Comparison of ENCODE assay signal across 19 cellular contexts in genomic region chr12:95784886-95785285, GRCh38. TPM values are rescaled to one million over a fixed set of nuclear protein-coding genes. Genes with fewer than 3 reads are reported as not detected.
DNase-seq lines count a peak whose midpoint lies in the region; ATAC-seq, FAIRE-seq and TF ChIP-seq lines count a peak whose summit lies in the region.
"Had no signal": no experiment of that assay in that cellular context is flagged by ENCODE, and none has a peak within 500 bp of the region (broad histone marks: within the 10 kb centered on the region; RNA-seq: fewer than 3 reads in every experiment).

No MANE protein-coding gene starts in this region.

- H3K23ac ChIP-seq in IMR-90 (ENCODE audit: low read depth, low read length) = no peak overlapping the region

- peak overlapping the region; percentile 23 for H3K4me2 ChIP-seq in IMR-90 (ENCODE audit: low read depth, low read length)

- H4K5ac ChIP-seq in IMR-90 (ENCODE audit: low read depth, low read length) = no peak overlapping the region

- TF ChIP-seq CTCF in IMR-90 (conservative IDR thresholded peaks at IDR 0.05; ENCODE audit: low read depth, low read length) = no peak
- no peak for TF ChIP-seq CTCF in chondrocyte (IDR thresholded peaks at IDR 0.05)
- TF ChIP-seq CTCF in osteocyte (IDR thresholded peaks at IDR 0.05) = no peak
- TF ChIP-seq CTCF in D721Med (IDR thresholded peaks at IDR 0.05; ENCODE audit: insufficient read depth, missing control alignments) = no peak

- H3K27me3 ChIP-seq in IMR-90 (ENCODE audit: control insufficient read depth, insufficient read depth, low read length) = no peaks in the 10 kb centered on the region

- no peak overlapping the region for H2BK5ac ChIP-seq in IMR-90 (ENCODE audit: low read depth, low read length, poor library complexity, severe bottlenecking)

- no peak overlapping the region for H2BK15ac ChIP-seq in IMR-90 (ENCODE audit: low read depth, low read length)

- no peak overlapping the region for H3K9ac ChIP-seq in IMR-90 (ENCODE audit: low read depth, low read length)

- H3K9me3 ChIP-seq in IMR-90 (ENCODE audit: control insufficient read depth, insufficient read depth, low read length) = 0 out of 2 replicates have a peak, but pooled peaks cover 2% of the 10 kb centered on the region
- H3K9me3 ChIP-seq: BE2C had no signal

- intact Hi-C loops in IMR-90 (cut with micrococcal nuclease) = no loop called here

- WGBS in IMR-90 (ENCODE audit: extremely low coverage in 2 of 2, insufficient read length in 1 of 2), 2 experiments = no CpG with 5 or more reads among the region's 1 CpG

- no peak overlapping the region for H3K4me3 ChIP-seq in IMR-90 (ENCODE audit: insufficient read depth, low read depth, low read length)

- POLR2A ChIA-PET in IMR-90 (lab: Charles Lee; ENCODE audit: unreplicated experiment) = no interaction called here

- in situ Hi-C loops in IMR-90 (cut with MboI; ENCODE audit: low sequenced_read_pairs) = no loop called here

- peaks cover 29 to 54% of the 10 kb centered on the region in 2 experiments for H3K79me1 ChIP-seq in IMR-90 (ENCODE audit: low read depth in 1 of 2, low read length in 2 of 2)

- BruUV-seq in IMR-90 (replicated peaks; lab: Mats Ljungman, UMichigan) = no TSS peak

- peaks cover 19% of the 10 kb centered on the region; the same call in 1 of the 2 replicates for H4K20me1 ChIP-seq in IMR-90 (ENCODE audit: insufficient read depth, low read length)

- CTCF ChIA-PET in IMR-90 (lab: Yijun Ruan, JAX) = no interaction called here

- H3K9me1 ChIP-seq in IMR-90 (ENCODE audit: insufficient read depth, low read length) = peaks cover 10% of the 10 kb centered on the region

- H3K27me3 Mint-ChIP-seq in chondrocyte (ENCODE audit: low read depth) (no peaks in the 10 kb centered on the region), osteocyte (ENCODE audit: unreplicated experiment) (no peaks in the 10 kb centered on the region)

- H4K91ac ChIP-seq in IMR-90 (ENCODE audit: insufficient read depth, low read depth, low read length) = no peak overlapping the region

- dilution Hi-C loops in IMR-90 (cut with HindIII; ENCODE audit: low sequenced_read_pairs, unreplicated experiment) = no loop called here

- H3K14ac ChIP-seq in IMR-90 (replicated peaks; ENCODE audit: low read depth, low read length) = no peak overlapping the region

- H3K56ac ChIP-seq in IMR-90 (ENCODE audit: extremely low read depth, insufficient read depth, low read length) = no peak overlapping the region

- no peak overlapping the region for H2AK5ac ChIP-seq in IMR-90 (ENCODE audit: low read depth, low read length)

- peaks cover 16% of the 10 kb centered on the region for H3K4me1 ChIP-seq in IMR-90 (ENCODE audit: control insufficient read depth, insufficient read depth, low read length)
- H3K4me1 ChIP-seq: BE2C had no signal

- H2AFZ ChIP-seq in IMR-90 (replicated peaks; ENCODE audit: low read length, poor library complexity) = no peak overlapping the region

- TF ChIP-seq RAD21 in IMR-90 (IDR thresholded peaks at IDR 0.05; ENCODE audit: low read length) = no peak

- H3K27ac Mint-ChIP-seq in chondrocyte (ENCODE audit: unreplicated experiment) = peak overlapping the region; percentile 73
- peak overlapping the region; percentile 97 for H3K27ac Mint-ChIP-seq in osteocyte (ENCODE audit: unreplicated experiment)
- H3K27ac Mint-ChIP-seq: CD4-positive, alpha-beta T cell had no signal

- no peak overlapping the region for H2BK120ac ChIP-seq in IMR-90 (ENCODE audit: low read depth, low read length)

- no peak overlapping the region for H3K4ac ChIP-seq in IMR-90 (ENCODE audit: low read depth, low read length)

- H3K18ac ChIP-seq in IMR-90 (ENCODE audit: low read depth, low read length) = no peak overlapping the region

- H2AK9ac ChIP-seq in IMR-90 (replicated peaks; ENCODE audit: low read depth, low read length, poor library complexity) = no peak overlapping the region

- H3K27ac ChIP-seq in IMR-90 (ENCODE audit: insufficient read depth, low read length) = no peak overlapping the region

- TF ChIP-seq POLR2A in IMR-90 (IDR thresholded peaks at IDR 0.05; ENCODE audit: low read depth, low read length) = no peak
- TF ChIP-seq POLR2A in GM12892 (IDR thresholded peaks at IDR 0.05; ENCODE audit: low read depth, low read length) = no peak

- H3K9me3 Mint-ChIP-seq in chondrocyte (ENCODE audit: low read depth) (no peaks in the 10 kb centered on the region), osteocyte (ENCODE audit: unreplicated experiment) (no peaks in the 10 kb centered on the region)
- H3K9me3 Mint-ChIP-seq: CD4-positive, alpha-beta T cell had no signal

- H3K4me3 Mint-ChIP-seq in chondrocyte (ENCODE audit: unreplicated experiment) = peak overlapping the region; percentile 89
- H3K4me3 Mint-ChIP-seq in osteocyte (ENCODE audit: unreplicated experiment) = peak overlapping the region; percentile 92
- H3K4me3 Mint-ChIP-seq: CD4-positive, alpha-beta T cell had no signal

- peaks cover 25% of the 10 kb centered on the region for H3K36me3 ChIP-seq in IMR-90 (ENCODE audit: control insufficient read depth, insufficient read depth, low read length)
- H3K36me3 ChIP-seq: BE2C had no signal

- DNase-seq in EH (ENCODE audit: low read depth) (peak; percentile 29), IMR-90 (no peak), chondrocyte (ENCODE audit: low spot score) (no peak), osteocyte (ENCODE audit: extremely low spot score, unreplicated experiment) (no peak), GM12892 (ENCODE audit: insufficient read length) (no peak), D721Med (ENCODE audit: insufficient read length, low spot score) (no peak)
- DNase-seq: BE2C; CD4-positive, alpha-beta T cell; DMS53; Kasumi-1; NCI-H1105; NCI-H187 treated with DMSO at 0.1 percent for 48 hours; NCI-H345; NCI-H526 treated with DMSO at 0.1 percent for 48 hours; NK-92 treated with Interleukin-12 subunit alpha and Interleukin-12 subunit beta, amount 100 ng/mL, for 24 hours; RPMI8226 had no signal

- no peak overlapping the region for H4K8ac ChIP-seq in IMR-90 (ENCODE audit: low read depth in 2 of 2, low read length in 2 of 2)

- no peak for ATAC-seq in IMR-90 (ENCODE audit: low read depth)
- no peak for ATAC-seq in HG03571 (IDR thresholded peaks at IDR 0.05; ENCODE audit: unreplicated experiment)

- FAIRE-seq in GM12892 (lab: Jason Lieb, UNC) = no peak
- FAIRE-seq in D721Med (lab: Jason Lieb, UNC) = no peak
- FAIRE-seq: H1 had no signal

- no peak overlapping the region for H2BK20ac ChIP-seq in IMR-90 (ENCODE audit: low read depth, low read length)

- H3K4me1 Mint-ChIP-seq in chondrocyte (ENCODE audit: low read depth) (peaks cover 83% of the 10 kb centered on the region), osteocyte (ENCODE audit: unreplicated experiment) (peaks cover 83% of the 10 kb centered on the region)

- H3K36me3 Mint-ChIP-seq in chondrocyte (ENCODE audit: low read depth) (peaks cover 48% of the 10 kb centered on the region), osteocyte (ENCODE audit: unreplicated experiment) (peaks cover 84% of the 10 kb centered on the region)

TF ChIP-seq in IMR-90, 13 proteins besides CTCF, POLR2A, EP300 and RAD21:
- TF ChIP-seq NFE2L2 (IDR thresholded peaks at IDR 0.05; ENCODE audit: low read depth, low read length) (no peak), RFX5 (IDR thresholded peaks at IDR 0.05; ENCODE audit: low read depth, low read length) (no peak), CHD1 (IDR thresholded peaks at IDR 0.05; ENCODE audit: low read depth, low read length) (no peak), ELK1 (IDR thresholded peaks at IDR 0.05; ENCODE audit: borderline replicate concordance, low read depth, low read length) (no peak), CEBPB (IDR thresholded peaks at IDR 0.05; ENCODE audit: low read depth, low read length) (no peak), RCOR1 (IDR thresholded peaks at IDR 0.05; ENCODE audit: insufficient replicate concordance, low read length) (no peak), MAFK (IDR thresholded peaks at IDR 0.05; ENCODE audit: low read depth, low read length) (no peak), FOS (IDR thresholded peaks at IDR 0.05; ENCODE audit: low read depth, low read length) (no peak), USF2 (IDR thresholded peaks at IDR 0.05; ENCODE audit: low read depth, low read length) (no peak), BHLHE40 (IDR thresholded peaks at IDR 0.05; ENCODE audit: low read depth, low read length) (no peak), MXI1 (IDR thresholded peaks at IDR 0.05; ENCODE audit: borderline replicate concordance, low read depth, low read length) (no peak), MAZ (IDR thresholded peaks at IDR 0.05; ENCODE audit: borderline replicate concordance, low read depth, low read length) (no peak), SMC3 (IDR thresholded peaks at IDR 0.05; ENCODE audit: low read depth, low read length) (no peak)

RNA-seq across cellular contexts. Expression of gene NTN4, which starts 5.7 kb away (rescaled TPM):
- total RNA-seq in IMR-90 (2012; rRNA removed) (38.6 and 56.6 TPM in 2 replicates), chondrocyte (179 to 336 TPM (median 336 TPM) in 3 replicates), osteocyte (654 and 670 TPM in 2 replicates)
- polyA plus RNA-seq in IMR-90 (2012; rRNA removed) = 41.9 and 54.6 TPM in 2 replicates
- polyA plus RNA-seq in IMR-90 (2012; cell fraction: cytosol; rRNA removed) = 31.5 and 63.6 TPM in 2 replicates
- polyA plus RNA-seq in IMR-90 (2012; cell fraction: nucleus; rRNA removed; ENCODE audit: low replicate concordance) = 26.9 and 52.8 TPM in 2 replicates
- polyA plus RNA-seq in GM12892 (2012; ENCODE audit: missing spikeins) = not detected
- total RNA-seq: OCI-LY7 had no signal
